15 cellular contexts compared by ENCODE assay signal in the genomic region with DNA sequence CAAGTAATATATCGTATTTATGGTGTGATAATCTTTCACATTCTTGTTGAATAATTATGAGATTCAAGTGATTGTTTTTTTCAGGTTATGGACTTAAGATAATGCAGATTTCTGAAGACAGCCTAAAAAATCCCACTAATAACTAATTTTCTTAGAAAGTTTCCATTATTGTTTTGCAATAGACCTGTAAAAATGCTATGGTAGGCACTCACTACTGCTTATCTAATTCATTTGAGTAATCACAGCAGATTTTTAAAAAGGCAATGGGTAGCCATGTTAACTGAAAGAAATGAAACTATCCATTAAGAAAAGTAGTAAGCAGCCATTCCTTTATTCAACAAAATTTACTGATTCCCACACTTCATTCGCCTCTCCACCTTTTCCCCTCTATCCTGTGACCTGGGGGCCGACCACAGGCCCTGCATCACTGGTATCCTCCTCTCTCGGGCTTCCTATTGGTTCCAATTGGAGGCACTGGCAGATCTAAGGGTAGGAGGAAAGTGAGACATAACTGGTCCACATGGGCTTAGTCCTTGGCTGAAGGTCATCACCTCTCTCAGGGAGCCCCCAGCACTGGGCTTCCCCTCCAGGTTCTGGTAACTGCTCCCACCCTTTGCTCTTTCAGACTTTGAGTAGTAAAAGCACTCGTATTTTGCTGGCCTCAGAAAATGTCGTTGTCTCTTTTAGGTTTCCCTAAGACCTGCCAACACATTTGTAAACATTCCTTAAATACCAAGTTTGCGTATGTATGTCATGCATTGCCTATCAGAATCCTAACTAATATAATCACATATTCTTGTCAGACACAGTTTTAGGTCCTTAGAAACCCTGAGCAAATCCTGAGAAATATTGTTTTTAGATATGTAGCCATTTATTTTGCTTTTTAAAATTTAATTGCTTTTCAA. TPM values are rescaled to one million over a fixed set of nuclear protein-coding genes. Genes with fewer than 3 reads are reported as not detected.
A peak's percentile ranks its signal among the peaks of the same experiment; 100 is the strongest.
DNase-seq lines count a peak whose midpoint lies in the region; ATAC-seq and TF ChIP-seq lines count a peak whose summit lies in the region.
"Had no signal": no experiment of that assay in that cellular context is flagged by ENCODE, and none has a peak within 500 bp of the region (broad histone marks: within the 10 kb centered on the region; RNA-seq: fewer than 3 reads in every experiment).

No MANE protein-coding gene starts in this region.

- H4K20me1 ChIP-seq in H9 (ENCODE audit: control insufficient read depth, insufficient read depth, insufficient read length), result no peaks in the 10 kb centered on the region

- H3K27me3 ChIP-seq in CD8-positive, alpha-beta T cell (ENCODE audit: insufficient read depth, low read length), result no peaks in the 10 kb centered on the region
- H3K27me3 ChIP-seq in H9 (ENCODE audit: insufficient read depth, low read length), result no peaks in the 10 kb centered on the region

- no peak overlapping the region for H2BK15ac ChIP-seq in H9 (ENCODE audit: low read depth, low read length)

- no peak overlapping the region for H2BK5ac ChIP-seq in H9 (ENCODE audit: insufficient read length, low read length)

- H3K9me3 ChIP-seq in CD8-positive, alpha-beta T cell (ENCODE audit: low read length), result no peaks in the 10 kb centered on the region
- H3K9me3 ChIP-seq in H9 (ENCODE audit: control insufficient read depth, low read depth, low read length), result no peaks in the 10 kb centered on the region
- H3K9me3 ChIP-seq: Caco-2 had no signal

- H3K36me3 Mint-ChIP-seq in CD8-positive, alpha-beta T cell, result no peaks in the 10 kb centered on the region
- H3K36me3 Mint-ChIP-seq in H9 (ENCODE audit: insufficient read depth in 1 of 3, low read depth in 3 of 3) (no peaks in the 10 kb centered on the region; a peak in 1 of 7 replicates), chondrocyte (ENCODE audit: low read depth) (no peaks in the 10 kb centered on the region)
- peaks cover 0 to 5% (median 2%) of the 10 kb centered on the region in 3 donors for H3K36me3 Mint-ChIP-seq in naive thymus-derived CD8-positive, alpha-beta T cell

- no peaks in the 10 kb centered on the region for H3K9me3 Mint-ChIP-seq in CD8-positive, alpha-beta T cell
- H3K9me3 Mint-ChIP-seq in H9 (no peaks in the 10 kb centered on the region), chondrocyte (ENCODE audit: low read depth) (no peaks in the 10 kb centered on the region)
- no peaks in the 10 kb centered on the region for H3K9me3 Mint-ChIP-seq in naive thymus-derived CD8-positive, alpha-beta T cell

- peaks cover 33% of the 10 kb centered on the region for H3K4me1 ChIP-seq in CD8-positive, alpha-beta T cell (ENCODE audit: insufficient read depth, low read length)
- H3K4me1 ChIP-seq in H9 (ENCODE audit: insufficient read depth, low read length), result peaks cover 6% of the 10 kb centered on the region; the same call in 1 of the 2 replicates

- no peak overlapping the region for H3K56ac ChIP-seq in H9 (ENCODE audit: insufficient read length, low read depth, low read length)

- H3K4me1 Mint-ChIP-seq in CD8-positive, alpha-beta T cell (ENCODE audit: low read depth), result peaks cover 69% of the 10 kb centered on the region
- peaks cover 42 to 43% of the 10 kb centered on the region in 2 experiments for H3K4me1 Mint-ChIP-seq in H9
- peaks cover 82% of the 10 kb centered on the region for H3K4me1 Mint-ChIP-seq in chondrocyte (ENCODE audit: low read depth)
- H3K4me1 Mint-ChIP-seq in naive thymus-derived CD8-positive, alpha-beta T cell, result peaks cover 23 to 66% (median 52%) of the 10 kb centered on the region in 4 donors

- no peak overlapping the region for H2BK20ac ChIP-seq in H9 (ENCODE audit: low read depth, low read length, poor library complexity, severe bottlenecking)

- H4K8ac ChIP-seq in H9 (replicated peaks; ENCODE audit: insufficient read length, low read depth, low read length), result no peak overlapping the region

- no peak overlapping the region for H3K23ac ChIP-seq in H9 (ENCODE audit: insufficient read length, low read depth, low read length)

- no peaks in the 10 kb centered on the region for H3K23me2 ChIP-seq in H9 (ENCODE audit: insufficient read length, low read depth, low read length, poor library complexity, severe bottlenecking)

- H3T11ph ChIP-seq in H9 (ENCODE audit: low read length), result no peak overlapping the region

- H3K36me3 ChIP-seq in CD8-positive, alpha-beta T cell (ENCODE audit: insufficient read depth, low read length), result no peaks in the 10 kb centered on the region

- no peak overlapping the region for H3K4ac ChIP-seq in H9 (ENCODE audit: low read depth, low read length)

- ATAC-seq in CD8-positive, alpha-beta T cell, result no peak
- no peak for ATAC-seq in naive thymus-derived CD8-positive, alpha-beta T cell
- ATAC-seq: activated CD4-positive, CD25-positive, alpha-beta regulatory T cell treated with anti-CD3 and anti-CD28 coated beads, Interleukin-2, amount 50 U/mL, for 24 hours; Right ventricle myocardium inferior had no signal

- no peak overlapping the region for H3K4me3 ChIP-seq in CD8-positive, alpha-beta T cell (ENCODE audit: low read depth, low read length)
- H3K4me3 ChIP-seq: dorsolateral prefrontal cortex had no signal

- no peak overlapping the region for H3K27ac ChIP-seq in CD8-positive, alpha-beta T cell (ENCODE audit: low read depth, low read length)
- no peak overlapping the region for H3K27ac ChIP-seq in H9 (ENCODE audit: insufficient read length, low read depth, low read length)
- H3K27ac ChIP-seq: dorsolateral prefrontal cortex had no signal

- no peaks in the 10 kb centered on the region for H3K27me3 Mint-ChIP-seq in CD8-positive, alpha-beta T cell (ENCODE audit: low read depth)
- no peaks in the 10 kb centered on the region for H3K27me3 Mint-ChIP-seq in H9 (ENCODE audit: low read depth)
- no peaks in the 10 kb centered on the region for H3K27me3 Mint-ChIP-seq in chondrocyte (ENCODE audit: low read depth)
- H3K27me3 Mint-ChIP-seq in naive thymus-derived CD8-positive, alpha-beta T cell, result no peaks in the 10 kb centered on the region

- no peak overlapping the region for H2AFZ ChIP-seq in H9 (ENCODE audit: low read length)

- CTCF ChIA-PET in CD8-positive, alpha-beta T cell (lab: Charles Lee), result no interaction called here

- intact Hi-C loops in CD8-positive, alpha-beta T cell (cut with DNase I, micrococcal nuclease), result loop anchor here in 1 of 2 experiments (5.0 kb wide), 1 partner anchor 32 kb away; no protein-coding TSS in a partner anchor

- H3K79me2 ChIP-seq in H9 (ENCODE audit: insufficient read depth, low read length), result peaks cover 7% of the 10 kb centered on the region; the same call in 1 of the 2 replicates

- WGBS in H9 (ENCODE audit: extremely low coverage, insufficient read length, low lambda C conversion rate), result no CpG with 5 or more reads among the region's 7 CpGs

- H3K14ac ChIP-seq in H9 (ENCODE audit: insufficient read depth, low read length), result peak overlapping the region; percentile 73; the same call in 1 of the 2 replicates

- no peak for TF ChIP-seq CTCF in CD8-positive, alpha-beta T cell (IDR thresholded peaks at IDR 0.05)
- TF ChIP-seq CTCF in H9 (conservative IDR thresholded peaks at IDR 0.05), result no peak
- no peak for TF ChIP-seq CTCF in chondrocyte (IDR thresholded peaks at IDR 0.05)

- H2BK120ac ChIP-seq in H9 (ENCODE audit: low read depth, low read length, poor library complexity, severe bottlenecking), result no peak overlapping the region

- DNase-seq in CD8-positive, alpha-beta T cell, result no peak
- DNase-seq in H9 (no peak), chondrocyte (ENCODE audit: low spot score) (no peak), NCI-H510A treated with DMSO at 0.1 percent for 48 hours (lab: John Stamatoyannopoulos, UW) (no peak), cerebellar cortex (ENCODE audit: low spot score) (no peak)
- DNase-seq in naive thymus-derived CD8-positive, alpha-beta T cell, result no peak
- no peak for DNase-seq in stimulated activated CD4-positive, alpha-beta T cell treated with anti-CD3 and anti-CD28 coated beads, Interleukin-1b, Interleukin-23, amount 100 ng/mL, for 48 hours
- DNase-seq: Caco-2; dorsolateral prefrontal cortex; glutamatergic neuron; NCI-H1105 treated with DMSO at 0.1 percent for 48 hours; NCI-H524; stimulated activated CD4-positive, alpha-beta T cell treated with anti-CD3 and anti-CD28 coated beads, Interleukin-2, amount 100 ng/mL, for 48 hours had no signal

- H3K4me3 Mint-ChIP-seq in CD8-positive, alpha-beta T cell, result peak overlapping the region; percentile 8
- no peak overlapping the region for H3K4me3 Mint-ChIP-seq in H9
- H3K4me3 Mint-ChIP-seq in chondrocyte (ENCODE audit: unreplicated experiment), result peak overlapping the region; percentile 12
- no peak overlapping the region for H3K4me3 Mint-ChIP-seq in naive thymus-derived CD8-positive, alpha-beta T cell

- no peak overlapping the region for H3K4me2 ChIP-seq in H9 (ENCODE audit: insufficient read depth, insufficient read length, low read length)

- no peak overlapping the region for H4K91ac ChIP-seq in H9 (ENCODE audit: insufficient read length, low read depth, low read length)

- no peak overlapping the region for H2AK5ac ChIP-seq in H9 (ENCODE audit: insufficient read length, low read length)

- H3K79me1 ChIP-seq in H9 (ENCODE audit: insufficient read depth, low read depth, low read length, poor library complexity, severe bottlenecking), result no peaks in the 10 kb centered on the region

- no peak overlapping the region for H4K5ac ChIP-seq in H9 (ENCODE audit: insufficient read length, low read depth, low read length)

- no peak overlapping the region for H3K9ac ChIP-seq in H9 (ENCODE audit: extremely low read depth, insufficient read length, low read length)

- H3K27ac Mint-ChIP-seq in CD8-positive, alpha-beta T cell, result peak overlapping the region; percentile 49
- H3K27ac Mint-ChIP-seq in H9 (peak overlapping the region; percentile 81 to 91 (median 83); a peak in 5 of 7 replicates), chondrocyte (ENCODE audit: unreplicated experiment) (peak overlapping the region; percentile 94)
- H3K27ac Mint-ChIP-seq in naive thymus-derived CD8-positive, alpha-beta T cell, result peak overlapping the region in 6 of 10 donors; percentile 15 to 82 (median 74)

- no peak overlapping the region for H2BK12ac ChIP-seq in H9 (ENCODE audit: insufficient read length, low read depth, low read length)

- H3K18ac ChIP-seq in H9 (ENCODE audit: insufficient read length, low read depth, low read length), result no peak overlapping the region

- POLR2A ChIA-PET in CD8-positive, alpha-beta T cell (lab: Charles Lee), result no interaction called here
- POLR2A ChIA-PET in naive thymus-derived CD8-positive, alpha-beta T cell (lab: Charles Lee), result no interaction called here

RNA-seq across cellular contexts. Expression of gene RBMS1, which starts 18.5 kb away (rescaled TPM):
- total RNA-seq in CD8-positive, alpha-beta T cell, result 10 to 100 TPM; 69.3 to 71.2 TPM
- total RNA-seq in H9 (2021) (75.8 and 77.5 TPM in 2 replicates), chondrocyte (133 to 184 TPM (median 137 TPM) in 3 replicates)
- 100 to 1,000 TPM; 106 TPM for total RNA-seq in naive thymus-derived CD8-positive, alpha-beta T cell
- polyA plus RNA-seq in naive thymus-derived CD8-positive, alpha-beta T cell, result 100 to 1,000 TPM in 2 of 3 donors, 10 to 100 TPM in 1; 80.0 to 125 (median 110) TPM

Comparison
In these comparisons a context has a peak if more than half of its experiments do, and no peak if none do; other contexts are left out.
1. H3K4me3 Mint-ChIP-seq: peak in CD8-positive, alpha-beta T cell (single experiment) and chondrocyte (single experiment); none in H9 (0 of 2) and naive thymus-derived CD8-positive, alpha-beta T cell (0 of 10).
2. Peak in every context shown above with its lines, with median percentiles within 50 percentile points of each other: H3K27ac Mint-ChIP-seq.